16 cellular contexts compared by ENCODE assay signal in genomic region chr11:45324459-45324858, GRCh38. TPM values are rescaled to one million over a fixed set of nuclear protein-coding genes. Genes with fewer than 3 reads are reported as not detected.
DNase-seq lines count a peak whose midpoint lies in the region; ATAC-seq and TF ChIP-seq lines count a peak whose summit lies in the region.
"Had no signal": no experiment of that assay in that cellular context is flagged by ENCODE, and none has a peak within 500 bp of the region (broad histone marks: within the 10 kb centered on the region; RNA-seq: fewer than 3 reads in every experiment).

No MANE protein-coding gene starts in this region.

- TF ChIP-seq CTCF in coronary artery (IDR thresholded peaks at IDR 0.05) (no peak), lung (IDR thresholded peaks at IDR 0.05; ENCODE audit: control extremely low read depth, extremely low read depth) (no peak), vagina (IDR thresholded peaks at IDR 0.05) (no peak), mucosa of descending colon (IDR thresholded peaks at IDR 0.05) (no peak)

- no peaks in the 10 kb centered on the region for H3K4me1 ChIP-seq in lung (ENCODE audit: control insufficient read depth in 2 of 2, insufficient read depth in 2 of 2, low read length in 2 of 2)
- no peaks in the 10 kb centered on the region for H3K4me1 ChIP-seq in vagina
- H3K4me1 ChIP-seq in mucosa of descending colon (ENCODE audit: low read depth): no peaks in the 10 kb centered on the region
- H3K4me1 ChIP-seq: A549, Caco-2, HAP-1 had no signal

- no peak for TF ChIP-seq POLR2A in vagina (IDR thresholded peaks at IDR 0.05)

- H3K27me3 ChIP-seq in lung (ENCODE audit: control insufficient read depth, insufficient read depth): no peaks in the 10 kb centered on the region
- H3K27me3 ChIP-seq in vagina: no peaks in the 10 kb centered on the region

- intact Hi-C loops in Right ventricle myocardium superior (cut with DNase I) (loop anchor here (10.0 kb wide), 1 partner anchor 390 kb away; no protein-coding TSS in a partner anchor), Right ventricle myocardium inferior (cut with DNase I) (no loop called here), vagina (cut with DNase I) (no loop called here), mucosa of descending colon (cut with DNase I, micrococcal nuclease) (no loop called here)

- H3K36me3 ChIP-seq in lung (ENCODE audit: control insufficient read depth in 2 of 2, insufficient read depth in 2 of 2, low read length in 2 of 2) (no peaks in the 10 kb centered on the region), vagina (no peaks in the 10 kb centered on the region), mucosa of descending colon (ENCODE audit: low read depth) (no peaks in the 10 kb centered on the region)
- H3K36me3 ChIP-seq: HAP-1 had no signal

- DNase-seq in Right ventricle myocardium superior (no peak), Right ventricle myocardium inferior (ENCODE audit: missing footprints) (no peak), coronary artery (ENCODE audit: low spot score) (peak; percentile 35), lung (ENCODE audit: low spot score) (peak; percentile 4), vagina (ENCODE audit: extremely low spot score in 2 of 2) (peak; percentile 13 to 40), NCI-H1436 (lab: John Stamatoyannopoulos, UW) (no peak), mucosa of descending colon (no peak)
- DNase-seq: AML-193; Caco-2; CD4-positive, alpha-beta T cell; GM23248 had no signal

- H3K9me3 ChIP-seq in lung (ENCODE audit: control insufficient read depth in 2 of 2, insufficient read depth in 1 of 2, low read length in 1 of 2): no peaks in the 10 kb centered on the region
- no peaks in the 10 kb centered on the region for H3K9me3 ChIP-seq in vagina
- H3K9me3 ChIP-seq in mucosa of descending colon: peaks cover 8% of the 10 kb centered on the region
- H3K9me3 ChIP-seq: HAP-1 had no signal

- ATAC-seq in Right ventricle myocardium superior (ENCODE audit: poor library complexity) (peak; percentile 41), Right ventricle myocardium inferior (no peak), lung (ENCODE audit: insufficient read depth, low FRiP score) (no peak), mucosa of descending colon (no peak)
- ATAC-seq: A549 had no signal

- H3K4me3 ChIP-seq in coronary artery (no peak overlapping the region), lung (no peak overlapping the region), vagina (no peak overlapping the region), mucosa of descending colon (no peak overlapping the region)
- H3K4me3 ChIP-seq: A549, GM23248, HAP-1 had no signal

- WGBS in lung, 2 donors: 65 to 71% methylated on average over 6 of the region's 6 CpGs

- no peak overlapping the region for H3K27ac ChIP-seq in coronary artery
- no peak overlapping the region for H3K27ac ChIP-seq in lung (ENCODE audit: low read depth in 1 of 2, low read length in 1 of 2)
- H3K27ac ChIP-seq in vagina: no peak overlapping the region
- H3K27ac ChIP-seq: 22Rv1, A549, C4-2B, GM23248 had no signal

RNA-seq across cellular contexts. Expression of gene SYT13, which starts 38.3 kb away (rescaled TPM):
- 6.4 TPM for total RNA-seq in Right ventricle myocardium superior
- total RNA-seq in Right ventricle myocardium inferior: 7.0 TPM
- 1 to 10 TPM in 1 of 2 donors, under 1 TPM in 1; 0.25 to 6.2 TPM for total RNA-seq in lung
- polyA plus RNA-seq in lung: under 1 TPM; 0.06 to 0.08 TPM
- 1.2 TPM for total RNA-seq in vagina
- total RNA-seq in mucosa of descending colon: 10 to 100 TPM in 2 of 3 donors, 1 to 10 TPM in 1; 7.5 to 28.6 (median 22.7) TPM
- total RNA-seq: CD4-positive, alpha-beta T cell; GM23248 had no signal
- polyA plus RNA-seq: BJ, GM23248 had no signal

Comparison
In these comparisons a context has a peak if more than half of its experiments do, and no peak if none do; other contexts are left out.
1. DNase-seq: peak in coronary artery (single experiment), lung (single experiment) and vagina (2 of 2); none in Right ventricle myocardium superior (single experiment), Right ventricle myocardium inferior (single experiment), NCI-H1436 (single experiment) and mucosa of descending colon (0 of 3).